ENCODE assay signal across 8 cellular contexts in genomic region chr13:44231786-44232516, GRCh38.
A peak's percentile ranks its signal among the peaks of the same experiment; 100 is the strongest.
DNase-seq lines count a peak whose midpoint lies in the region; ATAC-seq and TF ChIP-seq lines count a peak whose summit lies in the region.

No MANE protein-coding gene starts in this region.

- H3K4me1 Mint-ChIP-seq in osteocyte (ENCODE audit: unreplicated experiment), result peaks cover 15% of the 10 kb centered on the region
- H3K4me1 Mint-ChIP-seq in CD8-positive, alpha-beta memory T cell, result no peaks in the 10 kb centered on the region

- H3K9me3 Mint-ChIP-seq in osteocyte (ENCODE audit: unreplicated experiment), result peaks cover 4% of the 10 kb centered on the region
- no peaks in the 10 kb centered on the region for H3K9me3 Mint-ChIP-seq in CD8-positive, alpha-beta memory T cell

- peak; percentile 48 for TF ChIP-seq CTCF in epithelial cell of proximal tubule (conservative IDR thresholded peaks at IDR 0.05; ENCODE audit: low read depth, low read length)
- TF ChIP-seq CTCF in osteocyte (IDR thresholded peaks at IDR 0.05), result no peak

- no peak overlapping the region for H3K4me3 ChIP-seq in epithelial cell of proximal tubule (ENCODE audit: low read depth, low read length)
- no peak overlapping the region for H3K4me3 ChIP-seq in CD8-positive, alpha-beta memory T cell (ENCODE audit: low read length)

- no peaks in the 10 kb centered on the region for H3K9me3 ChIP-seq in CD8-positive, alpha-beta memory T cell (ENCODE audit: low read length)

- H3K27ac ChIP-seq in CD8-positive, alpha-beta memory T cell (ENCODE audit: low read depth, low read length), result no peak overlapping the region

- no peaks in the 10 kb centered on the region for H3K27me3 ChIP-seq in CD8-positive, alpha-beta memory T cell (ENCODE audit: insufficient read depth, low read length, poor library complexity, severe bottlenecking)

- no peaks in the 10 kb centered on the region for H3K27me3 Mint-ChIP-seq in osteocyte (ENCODE audit: unreplicated experiment)
- H3K27me3 Mint-ChIP-seq in CD8-positive, alpha-beta memory T cell, result peaks cover 6 to 18% of the 10 kb centered on the region in 2 donors

- CTCF ChIA-PET in CD8-positive, alpha-beta memory T cell (lab: Charles Lee), result no interaction called here

- no peaks in the 10 kb centered on the region for H3K36me3 ChIP-seq in CD8-positive, alpha-beta memory T cell (ENCODE audit: insufficient read depth, low read length)

- DNase-seq in DMS153 (lab: John Stamatoyannopoulos, UW) (peak; percentile 93), NCI-H2107 treated with DMSO at 0.1 percent for 48 hours (lab: John Stamatoyannopoulos, UW; ENCODE audit: unreplicated experiment) (peak; percentile 77), epithelial cell of proximal tubule (ENCODE audit: low read depth) (peak; percentile 100), osteocyte (ENCODE audit: extremely low spot score, unreplicated experiment) (no peak), cerebellum (ENCODE audit: low spot score) (no peak)
- DNase-seq in CD8-positive, alpha-beta memory T cell, result no peak

- no peaks in the 10 kb centered on the region for H3K4me1 ChIP-seq in CD8-positive, alpha-beta memory T cell (ENCODE audit: insufficient read depth, low read length)

- H3K27ac Mint-ChIP-seq in osteocyte (ENCODE audit: unreplicated experiment), result peak overlapping the region; percentile 71
- peak overlapping the region in 1 of 8 donors; percentile 73 for H3K27ac Mint-ChIP-seq in CD8-positive, alpha-beta memory T cell

- no peak overlapping the region for H3K4me3 Mint-ChIP-seq in osteocyte (ENCODE audit: unreplicated experiment)
- H3K4me3 Mint-ChIP-seq in CD8-positive, alpha-beta memory T cell, result no peak overlapping the region

- H3K36me3 Mint-ChIP-seq in osteocyte (ENCODE audit: unreplicated experiment), result no peaks in the 10 kb centered on the region
- no peaks in the 10 kb centered on the region for H3K36me3 Mint-ChIP-seq in CD8-positive, alpha-beta memory T cell

- ATAC-seq in GM19023 (IDR thresholded peaks at IDR 0.05; ENCODE audit: unreplicated experiment) (no peak), GM18907 (IDR thresholded peaks at IDR 0.05; ENCODE audit: unreplicated experiment) (no peak)

- POLR2A ChIA-PET in CD8-positive, alpha-beta memory T cell (lab: Charles Lee), result no interaction called here

Comparison
In these comparisons a context has a peak if more than half of its experiments do, and no peak if none do; other contexts are left out.
1. DNase-seq: peak in DMS153 (single experiment), NCI-H2107 treated with DMSO at 0.1 percent for 48 hours (single experiment) and epithelial cell of proximal tubule (single experiment); none in osteocyte (single experiment), CD8-positive, alpha-beta memory T cell (0 of 5) and cerebellum (single experiment).